ENCODE assay signal across 7 cellular contexts in the genomic region with DNA sequence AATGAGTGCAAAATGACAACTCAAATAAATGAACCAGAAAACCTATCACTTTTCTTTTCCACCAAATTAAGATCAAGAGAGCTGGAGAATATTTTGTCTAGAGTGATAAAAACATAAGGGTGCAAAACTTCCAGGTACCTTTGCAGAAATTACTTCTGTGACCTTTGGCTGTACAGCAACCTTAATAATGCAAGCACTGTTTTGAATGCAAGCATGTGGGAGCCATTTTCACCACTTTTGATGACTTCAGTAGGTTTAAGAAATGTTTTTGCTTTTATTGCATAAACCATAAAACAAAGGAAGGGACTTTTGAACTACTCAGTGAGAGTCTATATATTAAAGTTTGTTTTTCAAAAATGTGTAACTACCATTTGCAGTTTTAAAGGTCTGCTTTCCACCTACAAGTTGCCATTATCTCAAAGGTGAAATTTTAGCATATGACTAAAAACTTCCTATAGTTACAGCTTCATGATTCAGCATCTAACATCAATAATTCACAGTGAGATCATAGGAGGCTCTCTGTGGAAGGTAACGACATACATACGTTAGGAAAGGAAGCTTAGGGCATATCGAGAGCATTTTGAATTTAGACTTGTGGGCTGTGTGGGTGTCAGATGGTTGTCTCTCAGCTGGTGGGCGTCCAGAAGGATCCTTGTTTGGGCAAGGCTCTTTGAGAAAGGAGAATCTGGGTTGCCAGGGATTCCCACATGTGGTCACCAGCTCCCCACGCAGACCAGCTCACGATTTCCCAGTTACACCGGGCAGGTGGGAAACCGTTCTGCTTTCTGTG. TPM values are rescaled to one million over a fixed set of nuclear protein-coding genes. Genes with fewer than 3 reads are reported as not detected.
DNase-seq lines count a peak whose midpoint lies in the region; ATAC-seq and TF ChIP-seq lines count a peak whose summit lies in the region.

No MANE protein-coding gene starts in this region.

- peak overlapping the region; percentile 59; the same call in 1 of the 2 replicates for H3K4me2 ChIP-seq in GM23338

- peaks cover 7% of the 10 kb centered on the region for H3K36me3 ChIP-seq in GM23338 (ENCODE audit: insufficient read depth)
- peaks cover 0 to 12% (median 0%) of the 10 kb centered on the region in 4 donors for H3K36me3 ChIP-seq in upper lobe of left lung

- no peak for ATAC-seq in GM23338
- ATAC-seq in natural killer cell treated with Interleukin-12 subunit alpha and Interleukin-12 subunit beta and Interleukin-15 and Interleukin-18, amount 100 ng/mL, for 72 hours: no peak
- ATAC-seq in upper lobe of left lung (ENCODE audit: low FRiP score in 2 of 2): no peak

- no peak for TF ChIP-seq CTCF in GM23338 (conservative IDR thresholded peaks at IDR 0.05; ENCODE audit: low read depth in 2 of 2)
- no peak for TF ChIP-seq CTCF in upper lobe of left lung (IDR thresholded peaks at IDR 0.05)

- no peaks in the 10 kb centered on the region; the same call in 2 of the 3 replicates for H3K9me3 Mint-ChIP-seq in GM23338
- no peaks in the 10 kb centered on the region for H3K9me3 Mint-ChIP-seq in natural killer cell treated with Interleukin-12 subunit alpha and Interleukin-12 subunit beta and Interleukin-15 and Interleukin-18, amount 100 ng/mL, for 72 hours

- WGBS in upper lobe of left lung, 2 donors: 26 to 38% methylated on average over 8 of the region's 8 CpGs

- H3K27ac Mint-ChIP-seq in GM23338: no peak overlapping the region; the same call in 1 of the 2 replicates
- peak overlapping the region; percentile 72 to 83 for H3K27ac Mint-ChIP-seq in natural killer cell treated with Interleukin-12 subunit alpha and Interleukin-12 subunit beta and Interleukin-15 and Interleukin-18, amount 100 ng/mL, for 72 hours

- no peaks in the 10 kb centered on the region for H3K9me2 ChIP-seq in GM23338 (ENCODE audit: insufficient read depth)

- H4K20me1 ChIP-seq in GM23338 (replicated peaks; ENCODE audit: insufficient read depth): peaks cover 4% of the 10 kb centered on the region; the same call in 1 of the 2 replicates

- H2AFZ ChIP-seq in GM23338: peak overlapping the region; percentile 87

- DNase-seq in GM23338 (ENCODE audit: low spot score): no peak
- peak in 3 of 5 experiments; percentile 3 to 31 (median 27) for DNase-seq in T-helper 2 cell
- DNase-seq in natural killer cell treated with Interleukin-12 subunit alpha and Interleukin-12 subunit beta and Interleukin-15 and Interleukin-18, amount 100 ng/mL, for 72 hours (ENCODE audit: low spot score): no peak
- DNase-seq in upper lobe of left lung: no peak
- no peak for DNase-seq in NCI-H1930 (lab: John Stamatoyannopoulos, UW)
- no peak for DNase-seq in DMS153 (lab: John Stamatoyannopoulos, UW)

- H3K4me3 Mint-ChIP-seq in GM23338: peak overlapping the region; percentile 1; the same call in 1 of the 3 replicates
- peak overlapping the region; percentile 87 for H3K4me3 Mint-ChIP-seq in natural killer cell treated with Interleukin-12 subunit alpha and Interleukin-12 subunit beta and Interleukin-15 and Interleukin-18, amount 100 ng/mL, for 72 hours

- H3K27ac ChIP-seq in GM23338 (ENCODE audit: low read depth) (peak overlapping the region; percentile 24; the same call in 1 of the 2 replicates), cingulate gyrus (ENCODE audit: low read depth, low read length) (peak overlapping the region; percentile 58), upper lobe of left lung (peak overlapping the region; percentile 74 to 96 (median 94))

- H3K4me1 ChIP-seq in GM23338 (ENCODE audit: insufficient read depth) (peaks cover 17% of the 10 kb centered on the region), upper lobe of left lung (peaks cover 15 to 37% (median 26%) of the 10 kb centered on the region in 4 donors)

- peaks cover 21% of the 10 kb centered on the region for H3K36me3 Mint-ChIP-seq in GM23338 (ENCODE audit: low read depth)
- peaks cover 14% of the 10 kb centered on the region for H3K36me3 Mint-ChIP-seq in natural killer cell treated with Interleukin-12 subunit alpha and Interleukin-12 subunit beta and Interleukin-15 and Interleukin-18, amount 100 ng/mL, for 72 hours

- H3K4me1 Mint-ChIP-seq in GM23338: peaks cover 27% of the 10 kb centered on the region
- H3K4me1 Mint-ChIP-seq in natural killer cell treated with Interleukin-12 subunit alpha and Interleukin-12 subunit beta and Interleukin-15 and Interleukin-18, amount 100 ng/mL, for 72 hours (ENCODE audit: low read depth in 2 of 2): peaks cover 32% of the 10 kb centered on the region in 2 donors

- H3K4me3 ChIP-seq in GM23338 (no peak overlapping the region; the same call in 1 of the 2 replicates), upper lobe of left lung (peak overlapping the region in 1 of 4 donors; percentile 94)

- no peak for TF ChIP-seq EP300 in upper lobe of left lung (IDR thresholded peaks at IDR 0.05)

- 0 out of 2 replicates have a peak, but pooled peaks cover 3% of the 10 kb centered on the region for H3F3A ChIP-seq in GM23338 (replicated peaks; ENCODE audit: low read depth)

- H3K27me3 Mint-ChIP-seq in GM23338 (ENCODE audit: insufficient read depth, low read depth, poor library complexity): peaks cover 9% of the 10 kb centered on the region
- H3K27me3 Mint-ChIP-seq in natural killer cell treated with Interleukin-12 subunit alpha and Interleukin-12 subunit beta and Interleukin-15 and Interleukin-18, amount 100 ng/mL, for 72 hours: peaks cover 0 to 2% of the 10 kb centered on the region in 2 donors

- TF ChIP-seq POLR2A in upper lobe of left lung (IDR thresholded peaks at IDR 0.05): no peak

- H3K27me3 ChIP-seq in GM23338 (ENCODE audit: insufficient read depth) (no peaks in the 10 kb centered on the region), upper lobe of left lung (no peaks in the 10 kb centered on the region)

- H3K79me2 ChIP-seq in GM23338 (replicated peaks; ENCODE audit: insufficient read depth): peaks cover 15% of the 10 kb centered on the region

- no peaks in the 10 kb centered on the region for H3K9me3 ChIP-seq in upper lobe of left lung

TF ChIP-seq in GM23338, 12 proteins besides CTCF, POLR2A, EP300 and RAD21 (continues in another document):
- TF ChIP-seq, protein P1, sequence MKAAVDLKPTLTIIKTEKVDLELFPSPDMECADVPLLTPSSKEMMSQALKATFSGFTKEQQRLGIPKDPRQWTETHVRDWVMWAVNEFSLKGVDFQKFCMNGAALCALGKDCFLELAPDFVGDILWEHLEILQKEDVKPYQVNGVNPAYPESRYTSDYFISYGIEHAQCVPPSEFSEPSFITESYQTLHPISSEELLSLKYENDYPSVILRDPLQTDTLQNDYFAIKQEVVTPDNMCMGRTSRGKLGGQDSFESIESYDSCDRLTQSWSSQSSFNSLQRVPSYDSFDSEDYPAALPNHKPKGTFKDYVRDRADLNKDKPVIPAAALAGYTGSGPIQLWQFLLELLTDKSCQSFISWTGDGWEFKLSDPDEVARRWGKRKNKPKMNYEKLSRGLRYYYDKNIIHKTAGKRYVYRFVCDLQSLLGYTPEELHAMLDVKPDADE (IDR thresholded peaks at IDR 0.05): no peak
- TF ChIP-seq NANOG (IDR thresholded peaks at IDR 0.05; ENCODE audit: borderline replicate concordance) (no peak), POLR2AphosphoS5 (IDR thresholded peaks at IDR 0.05; ENCODE audit: low read depth) (no peak), ZNF114 (CRISPR knock-in tag; IDR thresholded peaks at IDR 0.05) (no peak), EZH2phosphoT487 (IDR thresholded peaks at IDR 0.05; ENCODE audit: unreplicated experiment) (no peak)

RNA-seq across cellular contexts. Expression of a gene that starts 1.1 kb away (rescaled TPM):
- 25.9 and 30.8 TPM in 2 replicates for total RNA-seq in GM23338 (2014; rRNA removed; shearing (Covaris generic))
- 36.2 and 39.5 TPM in 2 replicates for polyA plus RNA-seq in GM23338 (2016; fragmentation: Nextera tagmentation; extraction: Ambion mirVana)
- total RNA-seq in natural killer cell treated with Interleukin-12 subunit alpha and Interleukin-12 subunit beta and Interleukin-15 and Interleukin-18, amount 100 ng/mL, for 72 hours: 10 to 100 TPM; 28.3 to 36.1 TPM
- total RNA-seq in upper lobe of left lung: 10 to 100 TPM; 21.7 to 45.6 (median 28.2) TPM

Comparison
In these comparisons a context has a peak if more than half of its experiments do, and no peak if none do; other contexts are left out.
1. DNase-seq: peak in T-helper 2 cell (3 of 5); none in GM23338 (single experiment), natural killer cell treated with Interleukin-12 subunit alpha and Interleukin-12 subunit beta and Interleukin-15 and Interleukin-18, amount 100 ng/mL, for 72 hours (single experiment), upper lobe of left lung (0 of 2), NCI-H1930 (0 of 2) and DMS153 (single experiment).
2. H3K27ac ChIP-seq: peak in every context shown above with its lines; median percentile 94 in upper lobe of left lung; 58 in cingulate gyrus; 24 in GM23338.